1 cellular context compared by ENCODE assay signal in genomic region chr15:99565281-99566156, GRCh38.
TF ChIP-seq lines count a peak whose summit lies in the region.

Gene MEF2A, plus strand, starts transcription at chr15:99565984. Its CDS starts 67,136 bp downstream, at chr15:99633120.

TF ChIP-seq in K562, 482 proteins besides CTCF, POLR2A, EP300 and RAD21 (continued from another document and continues in another):
- TF ChIP-seq UBTF (IDR thresholded peaks at IDR 0.05; ENCODE audit: borderline replicate concordance in 1 of 2, low read depth in 2 of 2, low read length in 2 of 2) (peak; percentile 84 to 96; a peak in 3 of 4 replicates), PATZ1 (CRISPR knock-in tag; IDR thresholded peaks at IDR 0.05; ENCODE audit: borderline replicate concordance) (no peak), FOXJ3 (CRISPR knock-in tag; IDR thresholded peaks at IDR 0.05) (no peak), HBP1 (CRISPR knock-in tag; IDR thresholded peaks at IDR 0.05) (peak; percentile 42; the same call in 1 of the 2 replicates), HOMEZ (CRISPR knock-in tag; IDR thresholded peaks at IDR 0.05) (no peak), STAG1 (CRISPR knock-in tag; IDR thresholded peaks at IDR 0.05; ENCODE audit: borderline replicate concordance) (no peak), ETS2 (tag; IDR thresholded peaks at IDR 0.05; ENCODE audit: borderline replicate concordance, poor library complexity, severe bottlenecking) (no peak), BRF2 (IDR thresholded peaks at IDR 0.05; ENCODE audit: borderline replicate concordance, insufficient read depth, insufficient read length) (no peak), ID3 (CRISPR knock-in tag; IDR thresholded peaks at IDR 0.05) (no peak), ID3 (tag; IDR thresholded peaks at IDR 0.05) (peak; percentile 35; the same call in 1 of the 2 replicates), MTA2 (IDR thresholded peaks at IDR 0.05; ENCODE audit: low read depth) (no peak), RBFOX2 (IDR thresholded peaks at IDR 0.05; ENCODE audit: low read depth, low read length) (peak; percentile 85), ZBTB8A (IDR thresholded peaks at IDR 0.05; ENCODE audit: partially characterized antibody) (no peak), RERE (CRISPR knock-in tag; IDR thresholded peaks at IDR 0.05; ENCODE audit: borderline replicate concordance) (no peak), L3MBTL2 (IDR thresholded peaks at IDR 0.05) (peak; percentile 98), DEAF1 (CRISPR knock-in tag; IDR thresholded peaks at IDR 0.05) (0 out of 2 replicates have a peak, but pooled peaks have one; percentile 31), DLX4 (CRISPR knock-in tag; IDR thresholded peaks at IDR 0.05) (no peak), JUNB (CRISPR knock-in tag; conservative IDR thresholded peaks at IDR 0.05) (no peak), SNAPC5 (CRISPR knock-in tag; IDR thresholded peaks at IDR 0.05) (no peak), TCF7 (IDR thresholded peaks at IDR 0.05; ENCODE audit: borderline replicate concordance) (0 out of 2 replicates have a peak, but pooled peaks have one; percentile 56), TCF7L2 (IDR thresholded peaks at IDR 0.05; ENCODE audit: low read depth, low read length) (no peak), TRIM24 (IDR thresholded peaks at IDR 0.05) (peak in 1 of 2 experiments; percentile 50; a peak in 2 of 4 replicates), GABPB2 (CRISPR knock-in tag; conservative IDR thresholded peaks at IDR 0.05) (no peak), SMARCA5 (IDR thresholded peaks at IDR 0.05) (no peak), MTF1 (CRISPR knock-in tag; IDR thresholded peaks at IDR 0.05; ENCODE audit: borderline replicate concordance) (no peak), ZNF174 (CRISPR knock-in tag; IDR thresholded peaks at IDR 0.05) (no peak), NELFE (IDR thresholded peaks at IDR 0.05; ENCODE audit: insufficient read depth, insufficient read length) (no peak), FUS (optimal IDR thresholded peaks at IDR 0.05; ENCODE audit: low read depth, low read length) (peak; percentile 63), TAF1 (IDR thresholded peaks at IDR 0.05; ENCODE audit: control insufficient read depth, extremely low read depth, insufficient read depth, low read length, severe bottlenecking) (peak; percentile 64), ZBTB34 (CRISPR knock-in tag; IDR thresholded peaks at IDR 0.05) (no peak), NFIC (IDR thresholded peaks at IDR 0.05) (peak; percentile 39), PTTG1 (tag; IDR thresholded peaks at IDR 0.05; ENCODE audit: low read depth) (no peak), KAT8 (IDR thresholded peaks at IDR 0.05; ENCODE audit: low read depth) (no peak), COPS2 (conservative IDR thresholded peaks at IDR 0.05) (no peak), ZNF518B (CRISPR knock-in tag; IDR thresholded peaks at IDR 0.05) (no peak)
